1 cellular context compared by ENCODE assay signal in genomic region chr14:29927596-29928341, GRCh38.
A peak's percentile ranks its signal among the peaks of the same experiment; 100 is the strongest.
TF ChIP-seq lines count a peak whose summit lies in the region.

Gene PRKD1, minus strand, starts transcription at chr14:29927847.

TF ChIP-seq in WTC11, 78 proteins besides CTCF, POLR2A, EP300 and RAD21 (continued from another document):
- TF ChIP-seq ATF3 (CRISPR knock-in tag; conservative IDR thresholded peaks at IDR 0.05) (no peak), E2F5 (CRISPR knock-in tag; IDR thresholded peaks at IDR 0.05) (no peak), USF2 (CRISPR knock-in tag; IDR thresholded peaks at IDR 0.05) (no peak), ZNF219 (CRISPR knock-in tag; IDR thresholded peaks at IDR 0.05; ENCODE audit: borderline replicate concordance) (no peak), CDX4 (CRISPR knock-in tag; IDR thresholded peaks at IDR 0.05; ENCODE audit: borderline replicate concordance) (no peak), MYBL2 (CRISPR knock-in tag; IDR thresholded peaks at IDR 0.05) (0 out of 2 replicates have a peak, but pooled peaks have one; percentile 55), ZSCAN18 (CRISPR knock-in tag; IDR thresholded peaks at IDR 0.05) (no peak), NR2C2 (CRISPR knock-in tag; IDR thresholded peaks at IDR 0.05) (no peak), ZNF423 (CRISPR knock-in tag; IDR thresholded peaks at IDR 0.05) (no peak)
